18 cellular contexts compared by ENCODE assay signal in genomic region chr1:211339631-211340041, GRCh38. TPM values are rescaled to one million over a fixed set of nuclear protein-coding genes. Genes with fewer than 3 reads are reported as not detected.
DNase-seq lines count a peak whose midpoint lies in the region; ATAC-seq and TF ChIP-seq lines count a peak whose summit lies in the region.
"Had no signal": no experiment of that assay in that cellular context is flagged by ENCODE, and none has a peak within 500 bp of the region (broad histone marks: within the 10 kb centered on the region; RNA-seq: fewer than 3 reads in every experiment).

No MANE protein-coding gene starts in this region.

- H3K4me3 ChIP-seq in BE2C (ENCODE audit: low read depth, low read length) (no peak overlapping the region), mucosa of descending colon (no peak overlapping the region)
- H3K4me3 ChIP-seq: ovary, SJSA1 had no signal

- DNase-seq in BE2C, result peak; percentile 13
- peak; percentile 74 for DNase-seq in ELF-1 (ENCODE audit: low read depth, low spot score)
- peak; percentile 25 for DNase-seq in activated CD4-positive, alpha-beta memory T cell treated with anti-CD3 and anti-CD28 coated beads for 36 hours
- DNase-seq in mucosa of descending colon, result peak; percentile 60 to 75 (median 71)
- DNase-seq in superior temporal gyrus (ENCODE audit: extremely low spot score), result no peak
- DNase-seq in GDM1 (lab: John Stamatoyannopoulos, UW), result no peak
- no peak for DNase-seq in hepatic stellate cell (ENCODE audit: low spot score)
- no peak for DNase-seq in NCI-H146 (lab: John Stamatoyannopoulos, UW)
- DNase-seq: AML-193; DMS79 treated with DMSO at 0.1 percent for 48 hours; erythroblast; HFFc6; NCI-H1105; ovary; stimulated activated naive CD4-positive, alpha-beta T cell had no signal

- no peaks in the 10 kb centered on the region for H3K36me3 ChIP-seq in BE2C
- no peaks in the 10 kb centered on the region for H3K36me3 ChIP-seq in mucosa of descending colon (ENCODE audit: low read depth)
- H3K36me3 ChIP-seq: ovary, SJSA1 had no signal

- no peaks in the 10 kb centered on the region for H3K27me3 Mint-ChIP-seq in activated CD4-positive, alpha-beta memory T cell treated with anti-CD3 and anti-CD28 coated beads for 36 hours
- H3K27me3 Mint-ChIP-seq: dendritic cell treated with granulocyte-macrophage colony-stimulating factor and Interleukin-4, amounts not matched to agents 40 ng/mL and 50 ng/mL, for 4 days had no signal

- TF ChIP-seq CTCF in BE2C (IDR thresholded peaks at IDR 0.05; ENCODE audit: low read depth, low read length) (no peak), mucosa of descending colon (IDR thresholded peaks at IDR 0.05) (no peak)

- no peaks in the 10 kb centered on the region for H3K27me3 ChIP-seq in BE2C
- H3K27me3 ChIP-seq: ovary, SJSA1 had no signal

- CTCF ChIA-PET in activated CD4-positive, alpha-beta memory T cell treated with anti-CD3 and anti-CD28 coated beads for 36 hours (lab: Charles Lee), result interaction anchor here (1.2 to 6.5 kb wide), 4 partner anchors 11 to 16 kb away, joined by 3 to 36 read pairs (median 5); no protein-coding TSS in a partner anchor

- peak overlapping the region; percentile 61 for H3K27ac Mint-ChIP-seq in activated CD4-positive, alpha-beta memory T cell treated with anti-CD3 and anti-CD28 coated beads for 36 hours
- H3K27ac Mint-ChIP-seq: dendritic cell treated with granulocyte-macrophage colony-stimulating factor and Interleukin-4, amounts not matched to agents 40 ng/mL and 50 ng/mL, for 4 days; HFFc6; mesothelial cell of epicardium had no signal

- POLR2A ChIA-PET in activated CD4-positive, alpha-beta memory T cell treated with anti-CD3 and anti-CD28 coated beads for 36 hours (lab: Charles Lee), result interaction anchor here (0.9 to 1.5 kb wide), 2 partner anchors 14 to 16 kb away, joined by 3 to 4 read pairs; no protein-coding TSS in a partner anchor

- H3K9me3 Mint-ChIP-seq in activated CD4-positive, alpha-beta memory T cell treated with anti-CD3 and anti-CD28 coated beads for 36 hours, result no peaks in the 10 kb centered on the region
- H3K9me3 Mint-ChIP-seq: dendritic cell treated with granulocyte-macrophage colony-stimulating factor and Interleukin-4, amounts not matched to agents 40 ng/mL and 50 ng/mL, for 4 days; HFFc6 had no signal

- ATAC-seq in mucosa of descending colon, result peak; percentile 44

- H3K36me3 Mint-ChIP-seq in activated CD4-positive, alpha-beta memory T cell treated with anti-CD3 and anti-CD28 coated beads for 36 hours, result no peaks in the 10 kb centered on the region

- H3K4me3 Mint-ChIP-seq in activated CD4-positive, alpha-beta memory T cell treated with anti-CD3 and anti-CD28 coated beads for 36 hours, result no peak overlapping the region
- H3K4me3 Mint-ChIP-seq: dendritic cell treated with granulocyte-macrophage colony-stimulating factor and Interleukin-4, amounts not matched to agents 40 ng/mL and 50 ng/mL, for 4 days; HFFc6; mesothelial cell of epicardium had no signal

- intact Hi-C loops in activated CD4-positive, alpha-beta memory T cell treated with anti-CD3 and anti-CD28 coated beads for 36 hours (cut with micrococcal nuclease), result no loop called here
- intact Hi-C loops in mucosa of descending colon (cut with DNase I, micrococcal nuclease), result no loop called here

- H3K9me3 ChIP-seq in BE2C (no peaks in the 10 kb centered on the region), mucosa of descending colon (no peaks in the 10 kb centered on the region)
- H3K9me3 ChIP-seq: ovary, SJSA1 had no signal

- H3K4me1 Mint-ChIP-seq in activated CD4-positive, alpha-beta memory T cell treated with anti-CD3 and anti-CD28 coated beads for 36 hours (ENCODE audit: low read depth), result peaks cover 85% of the 10 kb centered on the region

- H3K4me1 ChIP-seq in BE2C (0 out of 2 replicates have a peak, but pooled peaks cover 2% of the 10 kb centered on the region), mucosa of descending colon (ENCODE audit: low read depth) (peaks cover 50% of the 10 kb centered on the region)
- H3K4me1 ChIP-seq: SJSA1 had no signal

RNA-seq across cellular contexts. Expression of gene TRAF5, which starts 13.0 kb away (rescaled TPM):
- polyA plus RNA-seq in BE2C (2012; ENCODE audit: insufficient read depth, insufficient read length, low read depth), result 10.9 TPM
- 10 to 100 TPM; 42.5 to 44.6 TPM for total RNA-seq in activated CD4-positive, alpha-beta memory T cell treated with anti-CD3 and anti-CD28 coated beads for 36 hours
- 10 to 100 TPM; 19.4 to 28.5 (median 23.9) TPM for total RNA-seq in mucosa of descending colon

Comparison
In these comparisons a context has a peak if more than half of its experiments do, and no peak if none do; other contexts are left out.
1. DNase-seq: peak in BE2C (single experiment), ELF-1 (single experiment), activated CD4-positive, alpha-beta memory T cell treated with anti-CD3 and anti-CD28 coated beads for 36 hours (single experiment) and mucosa of descending colon (3 of 3); none in superior temporal gyrus (single experiment), GDM1 (single experiment), hepatic stellate cell (single experiment) and NCI-H146 (single experiment).